ENCODE assay signal across 12 cellular contexts in the genomic region with DNA sequence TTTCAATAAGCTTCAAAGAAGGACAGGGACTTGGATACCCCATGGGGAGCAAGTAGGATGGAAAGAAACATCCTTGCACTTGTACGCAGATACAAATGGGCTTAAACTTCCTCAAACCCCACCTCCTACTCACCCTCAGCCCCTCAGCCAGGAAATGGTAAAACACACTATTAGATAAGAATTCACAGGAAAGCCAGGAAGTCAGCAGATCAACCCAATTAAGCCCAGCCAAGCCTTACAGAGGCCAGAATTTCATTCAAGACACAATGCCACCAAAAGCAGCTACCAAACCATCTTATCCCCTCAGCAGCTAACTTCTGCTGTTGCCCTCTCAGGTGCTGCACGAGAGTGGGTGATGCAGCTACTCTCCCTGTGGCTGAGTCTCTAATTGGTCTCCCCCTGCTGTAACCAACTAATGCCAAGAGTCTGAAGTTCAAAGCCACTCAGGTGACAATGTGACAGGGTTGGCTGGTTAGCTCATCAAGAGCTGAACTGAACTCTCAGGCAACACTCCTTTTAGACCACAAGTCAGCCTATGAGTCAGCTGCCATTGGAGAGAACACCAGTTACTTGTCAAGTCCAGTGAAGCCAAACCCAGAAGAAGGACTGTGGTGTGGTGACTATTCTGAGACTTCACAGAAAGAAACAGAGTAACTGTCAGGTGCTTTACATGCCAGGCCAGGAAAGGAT.
A peak's percentile ranks its signal among the peaks of the same experiment; 100 is the strongest.
DNase-seq lines count a peak whose midpoint lies in the region; ATAC-seq, FAIRE-seq and TF ChIP-seq lines count a peak whose summit lies in the region.
"Had no signal": no experiment of that assay in that cellular context is flagged by ENCODE, and none has a peak within 500 bp of the region (broad histone marks: within the 10 kb centered on the region; RNA-seq: fewer than 3 reads in every experiment).

No MANE protein-coding gene starts in this region.

- peak; percentile 41 to 52 for ATAC-seq in natural killer cell treated with Interleukin-12 subunit alpha and Interleukin-12 subunit beta and Interleukin-15 and Interleukin-18, amount 100 ng/mL, for 72 hours
- no peak for ATAC-seq in natural killer cell
- ATAC-seq in HG02981 (IDR thresholded peaks at IDR 0.05; ENCODE audit: unreplicated experiment), result peak; percentile 95
- ATAC-seq in left lung, result no peak
- ATAC-seq: activated CD4-positive, alpha-beta T cell treated with anti-CD3 and anti-CD28 coated beads for 36 hours had no signal

- intact Hi-C loops in natural killer cell (cut with micrococcal nuclease) (no loop called here), cardiac septum (cut with DNase I) (loop anchor here (5.0 kb wide), 1 partner anchor 58 kb away; no protein-coding TSS in a partner anchor), left lung (cut with DNase I) (no loop called here)

- H3K36me3 Mint-ChIP-seq in natural killer cell treated with Interleukin-12 subunit alpha and Interleukin-12 subunit beta and Interleukin-15 and Interleukin-18, amount 100 ng/mL, for 72 hours, result peaks cover 10% of the 10 kb centered on the region
- H3K36me3 Mint-ChIP-seq in natural killer cell, result no peaks in the 10 kb centered on the region

- no peak overlapping the region for H3K27ac Mint-ChIP-seq in natural killer cell treated with Interleukin-12 subunit alpha and Interleukin-12 subunit beta and Interleukin-15 and Interleukin-18, amount 100 ng/mL, for 72 hours
- H3K27ac Mint-ChIP-seq in natural killer cell, result no peak overlapping the region
- H3K27ac Mint-ChIP-seq: activated CD4-positive, alpha-beta T cell treated with anti-CD3 and anti-CD28 coated beads for 36 hours; stimulated activated naive CD8-positive, alpha-beta T cell treated with anti-CD3 and anti-CD28 coated beads, Interleukin-15, Interleukin-2, amounts not matched to agents 100 ng/mL and 50 ng/mL, for 24 hours had no signal

- TF ChIP-seq CTCF in natural killer cell (IDR thresholded peaks at IDR 0.05) (no peak), left lung (IDR thresholded peaks at IDR 0.05) (no peak)

- no peaks in the 10 kb centered on the region for H3K9me3 ChIP-seq in left lung

- H3K27me3 Mint-ChIP-seq in natural killer cell treated with Interleukin-12 subunit alpha and Interleukin-12 subunit beta and Interleukin-15 and Interleukin-18, amount 100 ng/mL, for 72 hours, result peaks cover 18 to 20% of the 10 kb centered on the region in 2 donors
- peaks cover 9 to 59% of the 10 kb centered on the region in 2 donors for H3K27me3 Mint-ChIP-seq in natural killer cell (ENCODE audit: low read depth in 2 of 2)

- H3K27me3 ChIP-seq in left lung, result no peaks in the 10 kb centered on the region

- H3K9me3 Mint-ChIP-seq in natural killer cell treated with Interleukin-12 subunit alpha and Interleukin-12 subunit beta and Interleukin-15 and Interleukin-18, amount 100 ng/mL, for 72 hours, result peaks cover 4% of the 10 kb centered on the region
- no peaks in the 10 kb centered on the region for H3K9me3 Mint-ChIP-seq in natural killer cell

- no peaks in the 10 kb centered on the region for H3K4me1 ChIP-seq in left lung

- H3K4me1 Mint-ChIP-seq in natural killer cell treated with Interleukin-12 subunit alpha and Interleukin-12 subunit beta and Interleukin-15 and Interleukin-18, amount 100 ng/mL, for 72 hours (ENCODE audit: low read depth in 2 of 2), result peaks cover 7 to 8% of the 10 kb centered on the region in 2 donors
- H3K4me1 Mint-ChIP-seq in natural killer cell, result peaks cover 0 to 11% of the 10 kb centered on the region in 2 donors
- H3K4me1 Mint-ChIP-seq: activated CD4-positive, alpha-beta T cell treated with anti-CD3 and anti-CD28 coated beads for 36 hours had no signal

- no peak overlapping the region for H3K27ac ChIP-seq in left lung

- no peak for FAIRE-seq in urothelium cell line (lab: Jason Lieb, UNC)
- FAIRE-seq: H1 had no signal

- H3K36me3 ChIP-seq in left lung, result no peaks in the 10 kb centered on the region

- H3K4me3 Mint-ChIP-seq in natural killer cell treated with Interleukin-12 subunit alpha and Interleukin-12 subunit beta and Interleukin-15 and Interleukin-18, amount 100 ng/mL, for 72 hours, result no peak overlapping the region
- no peak overlapping the region for H3K4me3 Mint-ChIP-seq in natural killer cell
- H3K4me3 Mint-ChIP-seq: activated CD4-positive, alpha-beta T cell treated with anti-CD3 and anti-CD28 coated beads for 36 hours; stimulated activated naive CD8-positive, alpha-beta T cell treated with anti-CD3 and anti-CD28 coated beads, Interleukin-15, Interleukin-2, amounts not matched to agents 100 ng/mL and 50 ng/mL, for 24 hours had no signal

- H3K4me3 ChIP-seq in left lung, result no peak overlapping the region

- DNase-seq in natural killer cell treated with Interleukin-12 subunit alpha and Interleukin-12 subunit beta and Interleukin-15 and Interleukin-18, amount 100 ng/mL, for 72 hours (ENCODE audit: low spot score), result no peak
- no peak for DNase-seq in natural killer cell
- DNase-seq in SW480 (ENCODE audit: low spot score), result peak; percentile 86
- DNase-seq in urothelium cell line (ENCODE audit: low spot score), result peak; percentile 10
- DNase-seq in cardiac septum (ENCODE audit: low spot score), result no peak
- no peak for DNase-seq in left lung
- DNase-seq in activated CD4-positive, alpha-beta T cell treated with anti-CD3 and anti-CD28 coated beads, Interleukin-2, amount 50 U/mL, for 48 hours, result no peak
- DNase-seq: activated CD4-positive, alpha-beta T cell treated with anti-CD3 and anti-CD28 coated beads for 36 hours; central memory CD4-positive, alpha-beta T cell had no signal

Comparison
In these comparisons a context has a peak if more than half of its experiments do, and no peak if none do; other contexts are left out.
1. ATAC-seq: peak in natural killer cell treated with Interleukin-12 subunit alpha and Interleukin-12 subunit beta and Interleukin-15 and Interleukin-18, amount 100 ng/mL, for 72 hours (2 of 2) and HG02981 (single experiment); none in natural killer cell (0 of 3) and left lung (single experiment).
2. DNase-seq: peak in SW480 (single experiment) and urothelium cell line (single experiment); none in natural killer cell treated with Interleukin-12 subunit alpha and Interleukin-12 subunit beta and Interleukin-15 and Interleukin-18, amount 100 ng/mL, for 72 hours (single experiment), natural killer cell (single experiment), cardiac septum (single experiment), left lung (0 of 2) and activated CD4-positive, alpha-beta T cell treated with anti-CD3 and anti-CD28 coated beads, Interleukin-2, amount 50 U/mL, for 48 hours (0 of 2).